Comparison of ENCODE assay signal across 9 cellular contexts in genomic region chr11:117010808-117011540, GRCh38.
DNase-seq lines count a peak whose midpoint lies in the region; ATAC-seq and TF ChIP-seq lines count a peak whose summit lies in the region.
"Had no signal": no experiment of that assay in that cellular context is flagged by ENCODE, and none has a peak within 500 bp of the region (broad histone marks: within the 10 kb centered on the region; RNA-seq: fewer than 3 reads in every experiment).

No MANE protein-coding gene starts in this region.

- H3K36me3 ChIP-seq in SJCRH30: no peaks in the 10 kb centered on the region

- H3K4me3 ChIP-seq in HFF-Myc (replicated peaks; ENCODE audit: low read depth, low read length): no peak overlapping the region
- H3K4me3 ChIP-seq in SJCRH30: no peak overlapping the region

- H3K4me1 ChIP-seq in SJCRH30: no peaks in the 10 kb centered on the region

- DNase-seq in HFF-Myc (ENCODE audit: extremely low read depth, low read depth) (peak; percentile 86), SW480 (ENCODE audit: low spot score) (peak; percentile 52), COLO668 (lab: John Stamatoyannopoulos, UW; ENCODE audit: unreplicated experiment) (no peak), SJCRH30 (no peak)
- DNase-seq: NCI-H2029 had no signal

- no peak for TF ChIP-seq CTCF in HFF-Myc (IDR thresholded peaks at IDR 0.05; ENCODE audit: low read depth, low read length, missing control alignments)

- no peaks in the 10 kb centered on the region for H3K9me3 ChIP-seq in SJCRH30 (replicated peaks)

- ATAC-seq in esophagus mucosa (peak; percentile 94), HG03378 (IDR thresholded peaks at IDR 0.05; ENCODE audit: unreplicated experiment) (no peak)
- ATAC-seq: sciatic nerve had no signal

- no peak overlapping the region for H3K27ac ChIP-seq in SJCRH30

- H3K4me1 Mint-ChIP-seq in stimulated activated naive CD8-positive, alpha-beta T cell treated with anti-CD3 and anti-CD28 coated beads, Interleukin-15, Interleukin-2, amounts not matched to agents 100 ng/mL and 50 ng/mL, for 24 hours (ENCODE audit: low read depth): peaks cover 49% of the 10 kb centered on the region

- H3K27ac Mint-ChIP-seq in stimulated activated naive CD8-positive, alpha-beta T cell treated with anti-CD3 and anti-CD28 coated beads, Interleukin-15, Interleukin-2, amounts not matched to agents 100 ng/mL and 50 ng/mL, for 24 hours: peak overlapping the region; percentile 90

- H3K27me3 ChIP-seq in SJCRH30: no peaks in the 10 kb centered on the region

- peak overlapping the region; percentile 7 for H3K4me3 Mint-ChIP-seq in stimulated activated naive CD8-positive, alpha-beta T cell treated with anti-CD3 and anti-CD28 coated beads, Interleukin-15, Interleukin-2, amounts not matched to agents 100 ng/mL and 50 ng/mL, for 24 hours

- H3K27me3 Mint-ChIP-seq in stimulated activated naive CD8-positive, alpha-beta T cell treated with anti-CD3 and anti-CD28 coated beads, Interleukin-15, Interleukin-2, amounts not matched to agents 100 ng/mL and 50 ng/mL, for 24 hours: no peaks in the 10 kb centered on the region

- no peaks in the 10 kb centered on the region for H3K36me3 Mint-ChIP-seq in stimulated activated naive CD8-positive, alpha-beta T cell treated with anti-CD3 and anti-CD28 coated beads, Interleukin-15, Interleukin-2, amounts not matched to agents 100 ng/mL and 50 ng/mL, for 24 hours (ENCODE audit: low read depth)

- no peaks in the 10 kb centered on the region for H3K9me3 Mint-ChIP-seq in stimulated activated naive CD8-positive, alpha-beta T cell treated with anti-CD3 and anti-CD28 coated beads, Interleukin-15, Interleukin-2, amounts not matched to agents 100 ng/mL and 50 ng/mL, for 24 hours

Comparison
In these comparisons a context has a peak if more than half of its experiments do, and no peak if none do; other contexts are left out.
1. DNase-seq: peak in HFF-Myc (single experiment) and SW480 (single experiment); none in COLO668 (single experiment) and SJCRH30 (0 of 2).